Comparison of ENCODE assay signal across 8 cellular contexts in the genomic region with DNA sequence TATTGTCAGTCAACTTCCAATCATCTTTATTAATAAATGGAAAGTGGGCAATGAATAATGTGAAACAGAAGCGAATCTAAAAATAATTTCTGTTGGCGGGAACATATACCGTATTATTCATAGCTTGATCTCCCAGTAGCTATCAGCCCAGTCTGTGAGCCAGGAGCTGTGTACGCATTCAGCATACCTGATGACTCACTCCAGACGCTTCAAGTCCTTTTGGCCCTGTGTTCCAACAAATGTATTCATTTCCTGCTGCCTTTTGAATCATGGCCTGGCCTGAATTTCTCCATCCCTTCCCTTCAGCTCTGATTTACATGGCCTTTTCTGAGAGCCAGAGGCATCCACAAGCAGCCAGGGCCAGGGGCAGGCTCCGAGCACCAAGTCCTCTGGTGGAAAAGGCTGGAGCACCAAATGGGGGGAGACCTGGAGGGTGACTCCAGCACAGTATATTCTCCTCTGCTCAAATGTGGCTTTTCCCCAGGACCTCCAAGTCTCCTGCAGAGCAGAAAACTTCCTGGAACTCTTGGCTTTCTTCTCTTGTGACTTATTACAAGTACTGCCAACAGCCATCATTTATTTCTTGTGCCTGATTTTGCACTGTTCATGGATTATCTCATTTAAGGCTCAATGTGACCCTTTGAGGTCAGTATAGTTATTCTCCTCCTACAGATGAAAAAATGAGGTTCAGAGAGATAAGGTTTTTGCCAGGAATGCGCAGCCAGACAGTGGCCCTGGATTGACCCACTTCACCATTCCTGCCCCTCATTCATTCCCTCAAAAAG.
DNase-seq lines count a peak whose midpoint lies in the region; ATAC-seq and TF ChIP-seq lines count a peak whose summit lies in the region.

No MANE protein-coding gene starts in this region.

- H3K4me3 ChIP-seq in fibroblast of pulmonary artery (replicated peaks; ENCODE audit: low read depth, low read length) = no peak overlapping the region
- no peak overlapping the region for H3K4me3 ChIP-seq in psoas muscle

- no peaks in the 10 kb centered on the region for H3K4me1 ChIP-seq in psoas muscle

- WGBS in psoas muscle, 3 donors = 61 to 67% (median 64%) methylated on average over 7 of the region's 7 CpGs

- intact Hi-C loops in psoas muscle (cut with DNase I) = no loop called here

- ATAC-seq in psoas muscle (peak; percentile 65 to 98 (median 92)), GM21825 (IDR thresholded peaks at IDR 0.05; ENCODE audit: unreplicated experiment) (no peak), HG03354 (IDR thresholded peaks at IDR 0.05; ENCODE audit: poor library complexity, severe bottlenecking, unreplicated experiment) (no peak)

- H3K27me3 ChIP-seq in psoas muscle (ENCODE audit: insufficient read depth in 3 of 3, low read length in 2 of 3) = peaks cover 0 to 2% (median 0%) of the 10 kb centered on the region in 3 donors

- H3K27ac ChIP-seq in RWPE1 = peak overlapping the region; percentile 94
- no peak overlapping the region for H3K27ac ChIP-seq in psoas muscle

- H3K9me3 ChIP-seq in psoas muscle = no peaks in the 10 kb centered on the region

- CTCF ChIA-PET in RWPE1 (lab: Yijun Ruan, JAX) = no interaction called here

- TF ChIP-seq CTCF in RWPE1 (conservative IDR thresholded peaks at IDR 0.05; ENCODE audit: low read depth) = no peak
- TF ChIP-seq CTCF in fibroblast of pulmonary artery (IDR thresholded peaks at IDR 0.05; ENCODE audit: low read length, missing control alignments) = no peak
- no peak for TF ChIP-seq CTCF in psoas muscle (IDR thresholded peaks at IDR 0.05)

- H3K36me3 ChIP-seq in psoas muscle (ENCODE audit: insufficient read depth in 1 of 2, low read depth in 1 of 2) = no peaks in the 10 kb centered on the region

- POLR2A ChIA-PET in RWPE1 (lab: Yijun Ruan, JAX; ENCODE audit: low non-redundant PET) = no interaction called here

- DNase-seq in EL (peak; percentile 93), RWPE1 (ENCODE audit: low spot score) (peak; percentile 89), fibroblast of pulmonary artery (ENCODE audit: low read depth) (peak; percentile 98), psoas muscle (peak in 1 of 2 donors; percentile 52), HuH-7.5 (ENCODE audit: low spot score) (no peak), retina (no peak)

Comparison
In these comparisons a context has a peak if more than half of its experiments do, and no peak if none do; other contexts are left out.
1. DNase-seq: peak in EL (single experiment), RWPE1 (single experiment) and fibroblast of pulmonary artery (single experiment); none in HuH-7.5 (single experiment) and retina (single experiment).
2. ATAC-seq: peak in psoas muscle (4 of 4); none in GM21825 (single experiment) and HG03354 (single experiment).